In the genomic region with DNA sequence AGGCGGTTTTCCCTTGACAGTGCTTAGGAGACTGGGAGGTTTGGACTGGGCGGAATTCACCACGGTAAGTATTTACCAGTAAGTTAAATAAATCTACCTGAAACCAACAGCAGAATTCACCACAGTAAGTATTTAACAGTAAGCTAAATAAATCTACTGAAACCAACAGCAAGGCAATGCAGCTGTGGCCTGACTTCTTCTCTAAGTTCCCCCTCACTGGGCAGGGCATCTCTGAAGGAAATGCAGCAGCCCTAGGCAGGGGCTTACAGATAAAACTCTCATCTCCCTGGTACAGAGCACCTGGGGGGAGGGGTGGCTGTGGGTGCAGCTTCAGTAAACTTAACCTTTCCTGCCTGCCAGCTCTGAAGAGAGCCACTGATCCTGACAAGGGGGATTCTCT, we compare ENCODE assay signal across 25 cellular contexts.
"Had no signal": no experiment of that assay in that cellular context is flagged by ENCODE, and none has a peak within 500 bp of the region (broad histone marks: within the 10 kb centered on the region; RNA-seq: fewer than 3 reads in every experiment).

No MANE protein-coding gene starts in this region.

- H3K4me2 ChIP-seq: PC-9 had no signal

- H3K9me3 ChIP-seq: body of pancreas had no signal

- H3K36me3 ChIP-seq: ascending aorta had no signal

- ATAC-seq: activated CD8-positive, alpha-beta memory T cell treated with anti-CD3 and anti-CD28 coated beads, Interleukin-2, amount 10 ng/mL, durations not matched to agents 7 days and 5 days; activated naive CD8-positive, alpha-beta T cell treated with anti-CD3 and anti-CD28 coated beads, Interleukin-2, amount 50 U/mL, for 24 hours; body of pancreas; T-helper 17 cell had no signal

- H3K27ac ChIP-seq: ascending aorta, body of pancreas, PC-9 had no signal

- H3K27me3 ChIP-seq: ascending aorta, body of pancreas had no signal

- DNase-seq: activated B cell treated with CpG ODN at 0.5 μM for 24 hours; activated CD4-positive, alpha-beta T cell treated with anti-CD3 and anti-CD28 coated beads for 1 hour; activated CD4-positive, alpha-beta T cell treated with anti-CD3 and anti-CD28 coated beads, Interleukin-2, amount 10 ng/mL, durations not matched to agents 24 days and 14 days; activated CD4-positive, alpha-beta T cell treated with anti-CD3 and anti-CD28 coated beads, Interleukin-2, amount 50 U/mL, for 48 hours; activated CD8-positive, alpha-beta memory T cell treated with anti-CD3 and anti-CD28 coated beads, Interleukin-2, amount 10 ng/mL, durations not matched to agents 7 days and 5 days; activated effector memory CD4-positive, alpha-beta T cell treated with Interleukin-2 at 50 U/mL for 16 hours; activated naive CD4-positive, alpha-beta T cell; activated naive CD8-positive, alpha-beta T cell treated with anti-CD3 and anti-CD28 coated beads, Interleukin-2, amount 50 U/mL, for 24 hours; activated T-cell treated with anti-CD3 and anti-CD28 coated beads, Interleukin-2, amount 50 U/mL, for 24 hours; amniotic stem cell; body of pancreas; central memory CD4-positive, alpha-beta T cell; MV-4-11; NCI-H1105; NCI-H1436; NCI-H1694 treated with DMSO at 0.1 percent for 48 hours; NCI-H2029 treated with DMSO at 0.1 percent for 48 hours; NCI-H345; NCI-H510A; NCI-H69; PC-9; SIG-M5; T-helper 17 cell; T-helper 9 cell had no signal

- H3K4me3 ChIP-seq: ascending aorta, body of pancreas, PC-9 had no signal

- H2AFZ ChIP-seq: PC-9 had no signal

- H3K4me1 ChIP-seq: ascending aorta, body of pancreas had no signal
